ENCODE assay signal across 22 cellular contexts in the genomic region with DNA sequence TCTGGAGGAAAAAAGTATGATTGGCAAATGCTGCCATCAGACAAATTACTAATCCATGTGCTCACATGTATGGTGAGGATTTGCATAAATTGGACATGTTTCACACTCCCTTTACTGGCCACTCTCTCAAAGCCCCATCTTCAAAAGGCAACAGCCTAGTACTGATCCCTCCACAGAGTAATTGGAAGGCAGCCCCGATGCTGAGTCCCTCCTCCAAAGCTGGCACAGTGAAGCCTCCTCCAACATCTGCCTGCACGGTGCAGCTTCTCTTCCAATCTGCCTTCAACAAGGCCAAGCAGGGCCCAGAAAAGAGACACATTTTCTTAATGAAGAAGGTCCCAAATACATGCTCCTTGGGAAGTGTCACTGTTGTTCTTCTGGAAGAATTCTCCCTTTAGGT.
DNase-seq lines count a peak whose midpoint lies in the region; ATAC-seq and TF ChIP-seq lines count a peak whose summit lies in the region.
"Had no signal": no experiment of that assay in that cellular context is flagged by ENCODE, and none has a peak within 500 bp of the region (broad histone marks: within the 10 kb centered on the region; RNA-seq: fewer than 3 reads in every experiment).

No MANE protein-coding gene starts in this region.

- no peaks in the 10 kb centered on the region for H3K9me3 ChIP-seq in esophagus muscularis mucosa
- H3K9me3 ChIP-seq: BE2C, BLaER1 had no signal

- TF ChIP-seq POLR2A in esophagus muscularis mucosa (IDR thresholded peaks at IDR 0.05; ENCODE audit: low read depth) = no peak

- TF ChIP-seq EP300 in esophagus muscularis mucosa (IDR thresholded peaks at IDR 0.05) = no peak

- peaks cover 0 to 21% (median 0%) of the 10 kb centered on the region in 4 donors for H3K27me3 ChIP-seq in esophagus muscularis mucosa
- H3K27me3 ChIP-seq: BLaER1 had no signal

- no peak for TF ChIP-seq CTCF in esophagus muscularis mucosa (IDR thresholded peaks at IDR 0.05)

- WGBS in esophagus muscularis mucosa = 74% methylated on average over 2 of the region's 2 CpGs

- H3K36me3 ChIP-seq in esophagus muscularis mucosa = no peaks in the 10 kb centered on the region
- H3K36me3 ChIP-seq: BE2C, BLaER1 had no signal

- DNase-seq in NCI-H524 (lab: John Stamatoyannopoulos, UW) (peak; percentile 40 to 69), NCI-H524 treated with DMSO at 0.1 percent for 48 hours (lab: John Stamatoyannopoulos, UW) (peak; percentile 39), esophagus muscularis mucosa (ENCODE audit: extremely low spot score) (peak; percentile 79)
- no peak for DNase-seq in stimulated activated CD4-positive, alpha-beta T cell treated with anti-CD3 and anti-CD28 coated beads, Interleukin-1b, Interleukin-23, amount 100 ng/mL, for 48 hours
- DNase-seq: 8988T; ACHN; BE2C; C1 segment of cervical spinal cord; CD4-positive, alpha-beta memory T cell; CD4-positive, CD25-positive, alpha-beta regulatory T cell; CD8-positive, alpha-beta memory T cell; COR-L47; DMS 273 treated with DMSO at 0.1 percent for 48 hours; DMS153; DMS53; DMS79; DND-41; EL; GDM1 had no signal

- H3K27ac ChIP-seq in esophagus muscularis mucosa (replicated peaks in 1 of 4) = no peak overlapping the region
- H3K27ac ChIP-seq: BLaER1 had no signal

- intact Hi-C loops in esophagus muscularis mucosa (cut with DNase I) = no loop called here

- H3K4me1 ChIP-seq in esophagus muscularis mucosa = no peaks in the 10 kb centered on the region
- H3K4me1 ChIP-seq: BE2C had no signal

- no peak overlapping the region for H3K4me3 ChIP-seq in esophagus muscularis mucosa
- H3K4me3 ChIP-seq: BLaER1, GM12878 had no signal

- no peak for ATAC-seq in HG02981 (IDR thresholded peaks at IDR 0.05; ENCODE audit: unreplicated experiment)
- ATAC-seq: GM12878 had no signal
